Comparison of ENCODE assay signal across 1 cellular context in the genomic region with DNA sequence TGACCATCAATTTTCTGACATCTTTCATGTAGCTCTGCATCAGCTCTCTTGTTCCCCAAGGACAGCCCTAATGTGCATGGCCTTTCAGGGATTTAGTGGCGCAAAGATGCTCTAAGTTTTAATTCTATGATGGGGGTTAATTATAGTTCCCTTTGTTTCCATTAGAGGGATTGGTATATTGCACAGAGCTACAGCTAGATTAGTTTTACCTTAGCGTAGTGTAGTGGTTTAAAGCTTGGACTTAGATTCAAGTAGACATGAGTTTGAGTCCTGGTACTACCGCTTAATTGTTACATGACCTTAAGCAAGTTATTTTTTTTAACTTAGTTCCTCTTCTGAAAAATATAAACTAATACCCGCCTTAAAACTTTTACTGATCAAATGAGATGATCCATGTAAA.
TF ChIP-seq lines count a peak whose summit lies in the region.

No MANE protein-coding gene starts in this region.

TF ChIP-seq in SK-N-SH treated with all-trans-retinoic acid at 6 μM for 48 hours, 23 proteins besides CTCF, POLR2A, EP300 and RAD21 (continued from another document):
- TF ChIP-seq, protein P1, sequence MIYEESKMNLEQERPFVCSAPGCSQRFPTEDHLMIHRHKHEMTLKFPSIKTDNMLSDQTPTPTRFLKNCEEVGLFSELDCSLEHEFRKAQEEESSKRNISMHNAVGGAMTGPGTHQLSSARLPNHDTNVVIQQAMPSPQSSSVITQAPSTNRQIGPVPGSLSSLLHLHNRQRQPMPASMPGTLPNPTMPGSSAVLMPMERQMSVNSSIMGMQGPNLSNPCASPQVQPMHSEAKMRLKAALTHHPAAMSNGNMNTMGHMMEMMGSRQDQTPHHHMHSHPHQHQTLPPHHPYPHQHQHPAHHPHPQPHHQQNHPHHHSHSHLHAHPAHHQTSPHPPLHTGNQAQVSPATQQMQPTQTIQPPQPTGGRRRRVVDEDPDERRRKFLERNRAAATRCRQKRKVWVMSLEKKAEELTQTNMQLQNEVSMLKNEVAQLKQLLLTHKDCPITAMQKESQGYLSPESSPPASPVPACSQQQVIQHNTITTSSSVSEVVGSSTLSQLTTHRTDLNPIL (CRISPR knock-in tag; IDR thresholded peaks at IDR 0.05; ENCODE audit: low read depth): no peak
